Comparison of ENCODE assay signal across 12 cellular contexts in the genomic region with DNA sequence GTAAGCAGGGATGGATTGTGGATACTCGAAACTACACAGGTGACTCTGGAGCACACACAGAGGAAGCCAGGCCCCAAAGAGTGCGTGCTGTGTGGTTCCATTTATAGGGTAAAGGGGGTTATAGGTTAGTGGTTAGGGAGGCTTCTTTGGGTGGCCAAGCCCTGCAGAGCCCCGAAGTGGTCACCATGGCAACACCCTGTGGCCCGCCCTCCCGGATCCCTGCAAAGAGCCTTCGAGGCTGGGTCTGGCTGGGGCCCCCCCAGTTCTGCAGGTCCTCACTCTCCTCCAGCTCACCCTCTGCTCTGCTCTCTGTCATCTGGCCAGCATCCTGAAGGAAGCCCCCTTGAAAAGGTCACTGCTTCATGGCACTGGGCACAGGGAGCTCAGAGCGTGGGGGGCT. TPM values are rescaled to one million over a fixed set of nuclear protein-coding genes. Genes with fewer than 3 reads are reported as not detected.
"Had no signal": no experiment of that assay in that cellular context is flagged by ENCODE, and none has a peak within 500 bp of the region (broad histone marks: within the 10 kb centered on the region; RNA-seq: fewer than 3 reads in every experiment).

No MANE protein-coding gene starts in this region.

- H2AFZ ChIP-seq: GM23248 had no signal

- H3K36me3 Mint-ChIP-seq: IgD-negative memory B cell had no signal

- DNase-seq: GM23248, GOT3, H7, HFFc6, Karpas-422, KG1 had no signal

- H3K27ac Mint-ChIP-seq: HFFc6, IgD-negative memory B cell had no signal

- H3K4me3 Mint-ChIP-seq: HFFc6, IgD-negative memory B cell had no signal

- H3K9ac ChIP-seq: GM23248 had no signal

- H3K27ac ChIP-seq: GM23248, HL-60 had no signal

- H3K4me3 ChIP-seq: GM23248, HAP-1 had no signal

- H3K9me3 ChIP-seq: HAP-1 had no signal

- H3K9me3 Mint-ChIP-seq: HFFc6 had no signal

- ATAC-seq: HCT116, HepG2 had no signal

- FAIRE-seq: HepG2 had no signal

- H3K4me1 Mint-ChIP-seq: IgD-negative memory B cell had no signal

RNA-seq across cellular contexts. Expression of a gene that starts 55.0 kb away (rescaled TPM):
- total RNA-seq: GM23248, HFFc6, HT1080 had no signal
- polyA plus RNA-seq: GM23248 had no signal
